1 cellular context compared by ENCODE assay signal in genomic region chr11:74011360-74012071, GRCh38.
TF ChIP-seq lines count a peak whose summit lies in the region.

No MANE protein-coding gene starts in this region.

TF ChIP-seq in GM12878, 131 proteins besides CTCF, POLR2A, EP300 and RAD21 (continued from another document and continues in another):
- TF ChIP-seq SREBF2 (IDR thresholded peaks at IDR 0.05; ENCODE audit: low read length) (no peak), IKZF1 (conservative IDR thresholded peaks at IDR 0.05) (peak; percentile 57; the same call in 1 of the 2 replicates), ATF7 (IDR thresholded peaks at IDR 0.05; ENCODE audit: low read depth) (0 out of 2 replicates have a peak, but pooled peaks have one; percentile 14), NR2C1 (IDR thresholded peaks at IDR 0.05) (no peak), FOXM1 (IDR thresholded peaks at IDR 0.05; ENCODE audit: low read depth, low read length) (peak; percentile 88), ZBTB11 (CRISPR knock-in tag; IDR thresholded peaks at IDR 0.05) (no peak), ESRRA (IDR thresholded peaks at IDR 0.05; ENCODE audit: low read length) (no peak), MTA3 (IDR thresholded peaks at IDR 0.05; ENCODE audit: borderline replicate concordance, low read length) (0 out of 2 replicates have a peak, but pooled peaks have one; percentile 36), KDM1A (IDR thresholded peaks at IDR 0.05; ENCODE audit: borderline replicate concordance) (no peak), MAX (IDR thresholded peaks at IDR 0.05; ENCODE audit: low read depth, low read length) (0 out of 2 replicates have a peak, but pooled peaks have one; percentile 35), BCL3 (IDR thresholded peaks at IDR 0.05; ENCODE audit: borderline replicate concordance, insufficient read depth, low read depth, low read length, poor library complexity, severe bottlenecking) (no peak), SIX5 (IDR thresholded peaks at IDR 0.05; ENCODE audit: low read depth, low read length, severe bottlenecking) (no peak), BMI1 (IDR thresholded peaks at IDR 0.05; ENCODE audit: borderline replicate concordance) (no peak), EED (IDR thresholded peaks at IDR 0.05; ENCODE audit: low read depth) (peak; percentile 81), DPF2 (IDR thresholded peaks at IDR 0.05) (no peak), STAT3 (IDR thresholded peaks at IDR 0.05; ENCODE audit: low read depth, low read length) (no peak), TCF12 (IDR thresholded peaks at IDR 0.05; ENCODE audit: low read depth, low read length) (no peak), SPI1 (IDR thresholded peaks at IDR 0.05; ENCODE audit: borderline replicate concordance, insufficient read depth, low read depth, low read length) (0 out of 2 replicates have a peak, but pooled peaks have one; percentile 11), MEF2A (IDR thresholded peaks at IDR 0.05; ENCODE audit: insufficient read depth, low read depth, low read length) (no peak), CHD2 (IDR thresholded peaks at IDR 0.05; ENCODE audit: borderline replicate concordance, low read depth, low read length) (0 out of 2 replicates have a peak, but pooled peaks have one; percentile 16), STAT1 (conservative IDR thresholded peaks at IDR 0.05) (no peak), TCF7 (IDR thresholded peaks at IDR 0.05; ENCODE audit: borderline replicate concordance) (no peak), ZNF274 (IDR thresholded peaks at IDR 0.05; ENCODE audit: insufficient read depth, insufficient read length) (no peak), ZNF207 (IDR thresholded peaks at IDR 0.05; ENCODE audit: borderline replicate concordance) (no peak), ZNF687 (IDR thresholded peaks at IDR 0.05) (no peak; the same call in 1 of the 2 replicates), HDGF (IDR thresholded peaks at IDR 0.05) (no peak), REST (IDR thresholded peaks at IDR 0.05; ENCODE audit: low read depth, low read length) (no peak), CREM (IDR thresholded peaks at IDR 0.05; ENCODE audit: low read depth) (peak; percentile 54; the same call in 1 of the 2 replicates), MEF2B (IDR thresholded peaks at IDR 0.05; ENCODE audit: partially characterized antibody, poor library complexity, severe bottlenecking) (peak; percentile 97), POLR2AphosphoS5 (IDR thresholded peaks at IDR 0.05; ENCODE audit: low read length) (no peak), HDAC2 (IDR thresholded peaks at IDR 0.05) (no peak), ZNF384 (IDR thresholded peaks at IDR 0.05; ENCODE audit: borderline replicate concordance, low read depth, low read length) (no peak), LARP7 (IDR thresholded peaks at IDR 0.05) (no peak), FOS (IDR thresholded peaks at IDR 0.05; ENCODE audit: borderline replicate concordance, extremely low read depth, insufficient read length) (no peak), SMC3 (IDR thresholded peaks at IDR 0.05; ENCODE audit: borderline replicate concordance, low read length) (no peak; the same call in 1 of the 2 replicates), ELK1 (IDR thresholded peaks at IDR 0.05; ENCODE audit: low read depth, low read length) (no peak), TBL1XR1 (IDR thresholded peaks at IDR 0.05; ENCODE audit: low read depth, low read length) (peak; percentile 76; the same call in 1 of the 2 replicates), E4F1 (IDR thresholded peaks at IDR 0.05; ENCODE audit: borderline replicate concordance, partially characterized antibody) (no peak), SREBF1 (IDR thresholded peaks at IDR 0.05; ENCODE audit: low read length) (no peak), SP1 (IDR thresholded peaks at IDR 0.05; ENCODE audit: low read depth, low read length) (no peak), ZNF24 (IDR thresholded peaks at IDR 0.05) (no peak), ZNF217 (IDR thresholded peaks at IDR 0.05) (no peak), ZBTB4 (CRISPR knock-in tag; IDR thresholded peaks at IDR 0.05) (no peak), FOXK2 (IDR thresholded peaks at IDR 0.05) (no peak)
